8 cellular contexts compared by ENCODE assay signal in the genomic region with DNA sequence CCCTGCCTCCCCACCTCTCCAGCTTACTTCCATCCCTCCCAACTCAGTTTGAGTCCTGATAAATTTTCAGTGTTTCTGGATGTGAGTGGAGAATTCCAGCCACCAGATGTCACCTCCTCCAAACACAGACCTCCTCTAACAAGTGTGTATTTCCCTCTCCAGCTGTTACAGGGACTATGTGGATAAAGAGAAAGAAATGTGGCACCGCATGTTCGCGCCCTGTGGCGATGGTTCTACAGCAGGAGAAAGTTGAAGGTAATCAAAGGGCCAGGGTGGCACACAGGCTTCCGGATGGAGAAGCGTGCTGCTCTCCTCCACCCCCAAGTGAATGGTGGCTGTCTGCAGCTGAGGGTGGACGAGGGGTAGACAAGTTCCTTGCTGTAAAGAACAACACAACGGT. TPM values are rescaled to one million over a fixed set of nuclear protein-coding genes. Genes with fewer than 3 reads are reported as not detected.
DNase-seq lines count a peak whose midpoint lies in the region; ATAC-seq and TF ChIP-seq lines count a peak whose summit lies in the region.

No MANE protein-coding gene starts in this region.

- TF ChIP-seq CTCF in CD8-positive, alpha-beta T cell (IDR thresholded peaks at IDR 0.05), result no peak

- no peak overlapping the region for H3K4me3 Mint-ChIP-seq in CD8-positive, alpha-beta T cell

- no peak overlapping the region for H3K4me3 ChIP-seq in CD8-positive, alpha-beta T cell (ENCODE audit: low read depth, low read length)

- ATAC-seq in CD8-positive, alpha-beta T cell, result no peak
- ATAC-seq in GM21381 (IDR thresholded peaks at IDR 0.05; ENCODE audit: unreplicated experiment), result no peak

- peak; percentile 42 for DNase-seq in ACHN
- DNase-seq in M059J (ENCODE audit: low read depth), result peak; percentile 50
- peak; percentile 59 for DNase-seq in dedifferentiated amniotic fluid mesenchymal stem cell (ENCODE audit: extremely low spot score)
- DNase-seq in midbrain (lab: John Stamatoyannopoulos, UW), result peak; percentile 27
- DNase-seq in CD8-positive, alpha-beta T cell, result no peak
- no peak for DNase-seq in cortex of kidney (lab: John Stamatoyannopoulos, UW)
- DNase-seq in mesenteric fat pad (ENCODE audit: low spot score), result no peak

- H3K4me1 ChIP-seq in CD8-positive, alpha-beta T cell (ENCODE audit: insufficient read depth, low read length), result no peaks in the 10 kb centered on the region

- no peaks in the 10 kb centered on the region for H3K4me1 Mint-ChIP-seq in CD8-positive, alpha-beta T cell (ENCODE audit: low read depth)

- H3K27me3 ChIP-seq in CD8-positive, alpha-beta T cell (ENCODE audit: insufficient read depth, low read length), result no peaks in the 10 kb centered on the region

- in situ Hi-C loops in ACHN (cut with HindIII; ENCODE audit: low pct_ligation_motif_present, low pct_unique_long_range_greater_than_20kb, low sequenced_read_pairs), result loop anchor here (5.0 kb wide), 1 partner anchor 105 kb away; no protein-coding TSS in a partner anchor

- intact Hi-C loops in CD8-positive, alpha-beta T cell (cut with DNase I, micrococcal nuclease), result no loop called here

- H3K27ac Mint-ChIP-seq in CD8-positive, alpha-beta T cell, result no peak overlapping the region

- CTCF ChIA-PET in CD8-positive, alpha-beta T cell (lab: Charles Lee), result no interaction called here

- H3K36me3 Mint-ChIP-seq in CD8-positive, alpha-beta T cell, result no peaks in the 10 kb centered on the region

- no peaks in the 10 kb centered on the region for H3K36me3 ChIP-seq in CD8-positive, alpha-beta T cell (ENCODE audit: insufficient read depth, low read length)

- H3K27me3 Mint-ChIP-seq in CD8-positive, alpha-beta T cell (ENCODE audit: low read depth), result peaks cover 6% of the 10 kb centered on the region

- POLR2A ChIA-PET in CD8-positive, alpha-beta T cell (lab: Charles Lee), result no interaction called here

- H3K9me3 Mint-ChIP-seq in CD8-positive, alpha-beta T cell, result no peaks in the 10 kb centered on the region

- H3K27ac ChIP-seq in CD8-positive, alpha-beta T cell (ENCODE audit: low read depth, low read length), result no peak overlapping the region

- H3K9me3 ChIP-seq in CD8-positive, alpha-beta T cell (ENCODE audit: low read length), result no peaks in the 10 kb centered on the region

RNA-seq across cellular contexts. Expression of a gene that starts 14.7 kb away (rescaled TPM):
- total RNA-seq in M059J (2014; rRNA removed; shearing (Covaris generic)), result not detected in 2 replicates
- total RNA-seq in CD8-positive, alpha-beta T cell, result not detected
- total RNA-seq in mesenteric fat pad, result not detected

RNA-seq across cellular contexts. Expression of a gene that starts 14.8 kb away (rescaled TPM):
- total RNA-seq in M059J (2014; rRNA removed; shearing (Covaris generic)), result not detected in 2 replicates
- total RNA-seq in CD8-positive, alpha-beta T cell, result not detected
- total RNA-seq in mesenteric fat pad, result 0.71 TPM

RNA-seq across cellular contexts. Expression of a gene that starts 34.0 kb away (rescaled TPM):
- total RNA-seq in M059J (2014; rRNA removed; shearing (Covaris generic)), result 20.3 and 30.2 TPM in 2 replicates
- total RNA-seq in CD8-positive, alpha-beta T cell, result 10 to 100 TPM; 34.8 to 39.8 TPM
- 19.1 TPM for total RNA-seq in mesenteric fat pad

Comparison
In these comparisons a context has a peak if more than half of its experiments do, and no peak if none do; other contexts are left out.
1. DNase-seq: peak in ACHN (single experiment), M059J (single experiment), dedifferentiated amniotic fluid mesenchymal stem cell (single experiment) and midbrain (single experiment); none in CD8-positive, alpha-beta T cell (0 of 7), cortex of kidney (single experiment) and mesenteric fat pad (single experiment).